In the genomic region with DNA sequence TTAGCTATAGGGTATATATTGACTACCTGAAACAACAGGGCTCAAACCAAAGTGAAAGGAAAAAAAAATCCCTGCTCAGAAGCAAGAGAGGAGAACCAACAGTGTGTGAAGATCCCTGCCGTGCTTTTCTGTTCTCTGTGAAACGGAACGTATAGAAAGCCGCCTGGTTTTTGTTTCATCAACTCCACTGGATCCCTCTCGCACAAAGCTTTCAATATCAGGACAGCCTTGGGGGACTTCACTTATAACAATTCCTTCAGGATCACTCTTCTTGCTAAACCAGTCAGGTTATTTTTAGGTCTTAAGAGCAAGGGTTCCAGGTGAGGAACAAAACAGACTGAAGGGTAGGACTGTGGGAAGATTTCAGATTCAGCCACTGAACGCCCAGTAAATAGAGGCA, we compare ENCODE assay signal across 14 cellular contexts.
DNase-seq lines count a peak whose midpoint lies in the region; ATAC-seq and TF ChIP-seq lines count a peak whose summit lies in the region.
"Had no signal": no experiment of that assay in that cellular context is flagged by ENCODE, and none has a peak within 500 bp of the region (broad histone marks: within the 10 kb centered on the region; RNA-seq: fewer than 3 reads in every experiment).

No MANE protein-coding gene starts in this region.

- H3K4me1 Mint-ChIP-seq in activated T-cell treated with anti-CD3 and anti-CD28 coated beads, Interleukin-2, amount 50 U/mL, for 4 hours (ENCODE audit: low read depth) = no peaks in the 10 kb centered on the region
- no peaks in the 10 kb centered on the region for H3K4me1 Mint-ChIP-seq in activated CD4-positive, alpha-beta memory T cell treated with anti-CD3 and anti-CD28 coated beads for 36 hours (ENCODE audit: low read depth)
- H3K4me1 Mint-ChIP-seq: activated CD4-positive, alpha-beta T cell treated with anti-CD3 and anti-CD28 coated beads, Interleukin-2, amount 10 ng/mL, durations not matched to agents 7 days and 5 days; B cell; immature natural killer cell had no signal

- H3K27me3 Mint-ChIP-seq in activated T-cell treated with anti-CD3 and anti-CD28 coated beads, Interleukin-2, amount 50 U/mL, for 4 hours (ENCODE audit: low read depth) = no peaks in the 10 kb centered on the region
- no peaks in the 10 kb centered on the region for H3K27me3 Mint-ChIP-seq in activated CD4-positive, alpha-beta memory T cell treated with anti-CD3 and anti-CD28 coated beads for 36 hours
- H3K27me3 Mint-ChIP-seq: activated naive CD8-positive, alpha-beta T cell treated with anti-CD3 and anti-CD28 coated beads for 36 hours; B cell had no signal

- DNase-seq in BE2C (no peak), NCI-H1417 treated with DMSO at 0.1 percent for 48 hours (lab: John Stamatoyannopoulos, UW) (peak; percentile 98), RWPE2 (ENCODE audit: low spot score) (no peak), iPS-NIHi11 (ENCODE audit: low spot score) (peak; percentile 28), GM19238 (ENCODE audit: insufficient read length, low spot score) (no peak), substantia nigra (lab: John Stamatoyannopoulos, UW) (no peak)
- no peak for DNase-seq in activated T-cell treated with anti-CD3 and anti-CD28 coated beads, Interleukin-2, amount 50 U/mL, for 4 hours
- DNase-seq in activated CD4-positive, alpha-beta memory T cell treated with anti-CD3 and anti-CD28 coated beads for 36 hours = no peak
- DNase-seq: activated CD4-positive, alpha-beta T cell treated with anti-CD3 and anti-CD28 coated beads, Interleukin-2, amount 10 ng/mL, durations not matched to agents 7 days and 5 days; activated naive CD8-positive, alpha-beta T cell treated with anti-CD3 and anti-CD28 coated beads for 36 hours; immature natural killer cell; nucleus accumbens; thyroid gland had no signal

- POLR2A ChIA-PET in activated CD4-positive, alpha-beta memory T cell treated with anti-CD3 and anti-CD28 coated beads for 36 hours (lab: Charles Lee) = no interaction called here

- no peak overlapping the region for H3K27ac Mint-ChIP-seq in activated CD4-positive, alpha-beta memory T cell treated with anti-CD3 and anti-CD28 coated beads for 36 hours
- H3K27ac Mint-ChIP-seq: activated CD4-positive, alpha-beta T cell treated with anti-CD3 and anti-CD28 coated beads, Interleukin-2, amount 10 ng/mL, durations not matched to agents 7 days and 5 days; activated naive CD8-positive, alpha-beta T cell treated with anti-CD3 and anti-CD28 coated beads for 36 hours; B cell; immature natural killer cell had no signal

- H3K27ac ChIP-seq in RWPE2 (ENCODE audit: poor library complexity, severe bottlenecking) = peak overlapping the region; percentile 28
- H3K27ac ChIP-seq in substantia nigra (ENCODE audit: low read depth, low read length, poor library complexity, severe bottlenecking) = no peak overlapping the region

- peaks cover 4% of the 10 kb centered on the region for H3K9me3 Mint-ChIP-seq in activated T-cell treated with anti-CD3 and anti-CD28 coated beads, Interleukin-2, amount 50 U/mL, for 4 hours
- no peaks in the 10 kb centered on the region for H3K9me3 Mint-ChIP-seq in activated CD4-positive, alpha-beta memory T cell treated with anti-CD3 and anti-CD28 coated beads for 36 hours
- H3K9me3 Mint-ChIP-seq: activated CD4-positive, alpha-beta T cell treated with anti-CD3 and anti-CD28 coated beads, Interleukin-2, amount 10 ng/mL, durations not matched to agents 7 days and 5 days; activated naive CD8-positive, alpha-beta T cell treated with anti-CD3 and anti-CD28 coated beads for 36 hours had no signal

- TF ChIP-seq CTCF in BE2C (IDR thresholded peaks at IDR 0.05; ENCODE audit: low read depth, low read length) (no peak), RWPE2 (IDR thresholded peaks at IDR 0.05; ENCODE audit: poor library complexity, severe bottlenecking) (no peak)

- H3K4me3 Mint-ChIP-seq in activated T-cell treated with anti-CD3 and anti-CD28 coated beads, Interleukin-2, amount 50 U/mL, for 4 hours = no peak overlapping the region
- no peak overlapping the region for H3K4me3 Mint-ChIP-seq in activated CD4-positive, alpha-beta memory T cell treated with anti-CD3 and anti-CD28 coated beads for 36 hours
- H3K4me3 Mint-ChIP-seq: activated CD4-positive, alpha-beta T cell treated with anti-CD3 and anti-CD28 coated beads, Interleukin-2, amount 10 ng/mL, durations not matched to agents 7 days and 5 days; activated naive CD8-positive, alpha-beta T cell treated with anti-CD3 and anti-CD28 coated beads for 36 hours; B cell; immature natural killer cell had no signal

- peak overlapping the region; percentile 43 for H3K4me3 ChIP-seq in BE2C (ENCODE audit: low read depth, low read length)
- H3K4me3 ChIP-seq in RWPE2 (ENCODE audit: severe bottlenecking) = no peak overlapping the region

- intact Hi-C loops in activated CD4-positive, alpha-beta memory T cell treated with anti-CD3 and anti-CD28 coated beads for 36 hours (cut with micrococcal nuclease) = no loop called here

- H3K4me1 ChIP-seq in BE2C (peaks cover 7% of the 10 kb centered on the region; the same call in 1 of the 2 replicates), RWPE2 (ENCODE audit: insufficient read depth, poor library complexity, severe bottlenecking) (peaks cover 21% of the 10 kb centered on the region)

- H3K36me3 Mint-ChIP-seq in activated T-cell treated with anti-CD3 and anti-CD28 coated beads, Interleukin-2, amount 50 U/mL, for 4 hours (ENCODE audit: insufficient read depth) = no peaks in the 10 kb centered on the region
- no peaks in the 10 kb centered on the region for H3K36me3 Mint-ChIP-seq in activated CD4-positive, alpha-beta memory T cell treated with anti-CD3 and anti-CD28 coated beads for 36 hours
- H3K36me3 Mint-ChIP-seq: activated naive CD8-positive, alpha-beta T cell treated with anti-CD3 and anti-CD28 coated beads for 36 hours; immature natural killer cell had no signal

- H3K9me3 ChIP-seq in BE2C (no peaks in the 10 kb centered on the region), RWPE2 (ENCODE audit: severe bottlenecking) (no peaks in the 10 kb centered on the region)
- H3K9me3 ChIP-seq: thyroid gland had no signal

- CTCF ChIA-PET in activated CD4-positive, alpha-beta memory T cell treated with anti-CD3 and anti-CD28 coated beads for 36 hours (lab: Charles Lee) = no interaction called here

- H3K36me3 ChIP-seq in BE2C (no peaks in the 10 kb centered on the region; the same call in 1 of the 2 replicates), RWPE2 (ENCODE audit: low read depth) (no peaks in the 10 kb centered on the region)
- H3K36me3 ChIP-seq: thyroid gland had no signal

- H3K27me3 ChIP-seq in BE2C = no peaks in the 10 kb centered on the region
- no peaks in the 10 kb centered on the region for H3K27me3 ChIP-seq in RWPE2 (ENCODE audit: insufficient read depth, poor library complexity, severe bottlenecking)
- H3K27me3 ChIP-seq: thyroid gland had no signal

- ATAC-seq in RWPE2 (ENCODE audit: low read depth) = no peak
- ATAC-seq in activated T-cell treated with anti-CD3 and anti-CD28 coated beads, Interleukin-2, amount 50 U/mL, for 4 hours = no peak

Comparison
In these comparisons a context has a peak if more than half of its experiments do, and no peak if none do; other contexts are left out.
1. DNase-seq: peak in NCI-H1417 treated with DMSO at 0.1 percent for 48 hours (single experiment) and iPS-NIHi11 (single experiment); none in BE2C (single experiment), RWPE2 (single experiment), activated T-cell treated with anti-CD3 and anti-CD28 coated beads, Interleukin-2, amount 50 U/mL, for 4 hours (single experiment), GM19238 (single experiment), substantia nigra (0 of 49) and activated CD4-positive, alpha-beta memory T cell treated with anti-CD3 and anti-CD28 coated beads for 36 hours (single experiment).